ENCODE assay signal across 8 cellular contexts in the genomic region with DNA sequence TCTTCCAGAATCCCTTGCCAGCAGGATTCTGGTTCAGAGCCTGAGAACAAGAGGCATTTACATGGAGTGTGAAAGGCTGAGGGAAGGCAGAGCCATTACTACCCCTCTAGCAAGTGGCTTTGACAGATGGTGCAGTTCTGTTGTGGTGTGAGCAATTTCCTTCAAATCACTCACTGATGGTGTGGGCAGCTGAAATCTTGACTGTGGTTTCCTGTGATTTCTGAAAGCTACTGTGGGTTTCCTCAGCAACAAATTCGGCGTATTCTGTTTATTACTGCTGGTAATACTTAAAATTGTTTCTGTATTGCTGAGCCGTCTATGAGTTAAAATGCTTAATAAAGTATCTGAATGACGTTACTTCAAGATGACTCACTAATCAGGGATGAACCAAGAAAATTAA.
DNase-seq lines count a peak whose midpoint lies in the region; ATAC-seq, FAIRE-seq and TF ChIP-seq lines count a peak whose summit lies in the region.

No MANE protein-coding gene starts in this region.

- peaks cover 0 to 3% of the 10 kb centered on the region in 2 donors for H3K4me1 ChIP-seq in ascending aorta
- H3K4me1 ChIP-seq in HepG2 (ENCODE audit: insufficient read depth, low read length) = no peaks in the 10 kb centered on the region

- in situ Hi-C loops in HepG2 (cut with HindIII; ENCODE audit: extremely low pct_ligation_motif_present, low pct_unique_long_range_greater_than_20kb) = no loop called here

- WGBS in HepG2 (ENCODE audit: low lambda C conversion rate) = 0% methylated on average over 4 of the region's 4 CpGs

- TF ChIP-seq RAD21 in HepG2 (CRISPR knock-in tag; IDR thresholded peaks at IDR 0.05) = no peak

- no peak for TF ChIP-seq EP300 in HepG2 (IDR thresholded peaks at IDR 0.05; ENCODE audit: low read depth in 2 of 2, low read length in 2 of 2)
- no peak for TF ChIP-seq EP300 in HepG2 (CRISPR knock-in tag; IDR thresholded peaks at IDR 0.05; ENCODE audit: borderline replicate concordance)

- H3K9me3 ChIP-seq in ascending aorta (no peaks in the 10 kb centered on the region), HepG2 (ENCODE audit: low read length) (no peaks in the 10 kb centered on the region)

- H3K4me3 ChIP-seq in ascending aorta = no peak overlapping the region
- no peak overlapping the region for H3K4me3 ChIP-seq in HepG2 (replicated peaks in 1 of 3; ENCODE audit: insufficient read depth in 1 of 3, low read depth in 2 of 3, low read length in 3 of 3)

- POLR2A ChIA-PET in HepG2 (lab: Yijun Ruan, JAX) = no interaction called here

- H3K36me3 ChIP-seq in ascending aorta = no peaks in the 10 kb centered on the region
- no peaks in the 10 kb centered on the region for H3K36me3 ChIP-seq in HepG2 (replicated peaks in 1 of 2; ENCODE audit: control insufficient read depth in 1 of 2, insufficient read depth in 2 of 2, low read length in 2 of 2)

- no peak for TF ChIP-seq POLR2A in HepG2 (IDR thresholded peaks at IDR 0.05; ENCODE audit: insufficient read depth in 1 of 2, low read depth in 2 of 2, low read length in 2 of 2)

- H2AFZ ChIP-seq in HepG2 (ENCODE audit: low read length) = no peak overlapping the region

- H3K27ac ChIP-seq in ascending aorta = no peak overlapping the region
- no peak overlapping the region for H3K27ac ChIP-seq in HepG2 (ENCODE audit: extremely low read length, insufficient read depth, low read length)

- no peaks in the 10 kb centered on the region for H4K20me1 ChIP-seq in HepG2 (ENCODE audit: insufficient read depth, low read length)

- ATAC-seq in HG02798 (IDR thresholded peaks at IDR 0.05; ENCODE audit: poor library complexity, unreplicated experiment) (peak; percentile 56), HepG2 (no peak)

- H3K27me3 ChIP-seq in ascending aorta (no peaks in the 10 kb centered on the region), HepG2 (ENCODE audit: control insufficient read depth in 1 of 2, insufficient read depth in 2 of 2, low read length in 2 of 2) (no peaks in the 10 kb centered on the region)

- CTCF ChIA-PET in HepG2 (lab: Yijun Ruan, JAX; ENCODE audit: low intra/inter-chr PET ratio, low total read pairs) = no interaction called here

- no peaks in the 10 kb centered on the region for H3K79me2 ChIP-seq in HepG2 (ENCODE audit: insufficient read depth, low read length)

- FAIRE-seq in HepG2 (lab: Jason Lieb, UNC) = no peak

- DNase-seq in GF-D8 (lab: John Stamatoyannopoulos, UW) (peak; percentile 58), RPMI7951 (ENCODE audit: low read depth) (peak; percentile 77), glomerular visceral epithelial cell (ENCODE audit: extremely low spot score) (peak; percentile 70), ascending aorta (ENCODE audit: low spot score in 2 of 2) (no peak), HepG2 (ENCODE audit: low spot score) (no peak), GM19238 (ENCODE audit: insufficient read length, low spot score) (no peak), NCI-H1092 treated with DMSO at 0.1 percent for 48 hours (lab: John Stamatoyannopoulos, UW) (no peak)

- BruUV-seq in HepG2 (replicated peaks; lab: Mats Ljungman, UMichigan) = no TSS peak

- intact Hi-C loops in ascending aorta (cut with DNase I) = loop anchor here (5.0 kb wide), 1 partner anchor 45 kb away; no protein-coding TSS in a partner anchor
- intact Hi-C loops in HepG2 (cut with micrococcal nuclease; ENCODE audit: unreplicated experiment) = no loop called here

- TF ChIP-seq CTCF in ascending aorta (IDR thresholded peaks at IDR 0.05) (no peak), HepG2 (CRISPR knock-in tag; IDR thresholded peaks at IDR 0.05) (no peak)

- no peak overlapping the region for H3K4me2 ChIP-seq in HepG2 (ENCODE audit: low read depth, low read length)

- no peak overlapping the region for H3K9ac ChIP-seq in HepG2 (ENCODE audit: insufficient read depth, low read depth, low read length)

TF ChIP-seq in HepG2, 621 proteins besides CTCF, POLR2A, EP300 and RAD21:
- TF ChIP-seq GLI4 (CRISPR knock-in tag; IDR thresholded peaks at IDR 0.05; ENCODE audit: borderline replicate concordance) (no peak), ZNF274 (CRISPR knock-in tag; IDR thresholded peaks at IDR 0.05) (no peak), IKZF1 (IDR thresholded peaks at IDR 0.05) (no peak), KDM5A (IDR thresholded peaks at IDR 0.05; ENCODE audit: borderline replicate concordance, low read length) (no peak), ZNF619 (CRISPR knock-in tag; IDR thresholded peaks at IDR 0.05) (no peak), ZNF775 (CRISPR knock-in tag; IDR thresholded peaks at IDR 0.05; ENCODE audit: borderline replicate concordance) (no peak), IRF2 (CRISPR knock-in tag; IDR thresholded peaks at IDR 0.05) (no peak)
- TF ChIP-seq, protein P1, sequence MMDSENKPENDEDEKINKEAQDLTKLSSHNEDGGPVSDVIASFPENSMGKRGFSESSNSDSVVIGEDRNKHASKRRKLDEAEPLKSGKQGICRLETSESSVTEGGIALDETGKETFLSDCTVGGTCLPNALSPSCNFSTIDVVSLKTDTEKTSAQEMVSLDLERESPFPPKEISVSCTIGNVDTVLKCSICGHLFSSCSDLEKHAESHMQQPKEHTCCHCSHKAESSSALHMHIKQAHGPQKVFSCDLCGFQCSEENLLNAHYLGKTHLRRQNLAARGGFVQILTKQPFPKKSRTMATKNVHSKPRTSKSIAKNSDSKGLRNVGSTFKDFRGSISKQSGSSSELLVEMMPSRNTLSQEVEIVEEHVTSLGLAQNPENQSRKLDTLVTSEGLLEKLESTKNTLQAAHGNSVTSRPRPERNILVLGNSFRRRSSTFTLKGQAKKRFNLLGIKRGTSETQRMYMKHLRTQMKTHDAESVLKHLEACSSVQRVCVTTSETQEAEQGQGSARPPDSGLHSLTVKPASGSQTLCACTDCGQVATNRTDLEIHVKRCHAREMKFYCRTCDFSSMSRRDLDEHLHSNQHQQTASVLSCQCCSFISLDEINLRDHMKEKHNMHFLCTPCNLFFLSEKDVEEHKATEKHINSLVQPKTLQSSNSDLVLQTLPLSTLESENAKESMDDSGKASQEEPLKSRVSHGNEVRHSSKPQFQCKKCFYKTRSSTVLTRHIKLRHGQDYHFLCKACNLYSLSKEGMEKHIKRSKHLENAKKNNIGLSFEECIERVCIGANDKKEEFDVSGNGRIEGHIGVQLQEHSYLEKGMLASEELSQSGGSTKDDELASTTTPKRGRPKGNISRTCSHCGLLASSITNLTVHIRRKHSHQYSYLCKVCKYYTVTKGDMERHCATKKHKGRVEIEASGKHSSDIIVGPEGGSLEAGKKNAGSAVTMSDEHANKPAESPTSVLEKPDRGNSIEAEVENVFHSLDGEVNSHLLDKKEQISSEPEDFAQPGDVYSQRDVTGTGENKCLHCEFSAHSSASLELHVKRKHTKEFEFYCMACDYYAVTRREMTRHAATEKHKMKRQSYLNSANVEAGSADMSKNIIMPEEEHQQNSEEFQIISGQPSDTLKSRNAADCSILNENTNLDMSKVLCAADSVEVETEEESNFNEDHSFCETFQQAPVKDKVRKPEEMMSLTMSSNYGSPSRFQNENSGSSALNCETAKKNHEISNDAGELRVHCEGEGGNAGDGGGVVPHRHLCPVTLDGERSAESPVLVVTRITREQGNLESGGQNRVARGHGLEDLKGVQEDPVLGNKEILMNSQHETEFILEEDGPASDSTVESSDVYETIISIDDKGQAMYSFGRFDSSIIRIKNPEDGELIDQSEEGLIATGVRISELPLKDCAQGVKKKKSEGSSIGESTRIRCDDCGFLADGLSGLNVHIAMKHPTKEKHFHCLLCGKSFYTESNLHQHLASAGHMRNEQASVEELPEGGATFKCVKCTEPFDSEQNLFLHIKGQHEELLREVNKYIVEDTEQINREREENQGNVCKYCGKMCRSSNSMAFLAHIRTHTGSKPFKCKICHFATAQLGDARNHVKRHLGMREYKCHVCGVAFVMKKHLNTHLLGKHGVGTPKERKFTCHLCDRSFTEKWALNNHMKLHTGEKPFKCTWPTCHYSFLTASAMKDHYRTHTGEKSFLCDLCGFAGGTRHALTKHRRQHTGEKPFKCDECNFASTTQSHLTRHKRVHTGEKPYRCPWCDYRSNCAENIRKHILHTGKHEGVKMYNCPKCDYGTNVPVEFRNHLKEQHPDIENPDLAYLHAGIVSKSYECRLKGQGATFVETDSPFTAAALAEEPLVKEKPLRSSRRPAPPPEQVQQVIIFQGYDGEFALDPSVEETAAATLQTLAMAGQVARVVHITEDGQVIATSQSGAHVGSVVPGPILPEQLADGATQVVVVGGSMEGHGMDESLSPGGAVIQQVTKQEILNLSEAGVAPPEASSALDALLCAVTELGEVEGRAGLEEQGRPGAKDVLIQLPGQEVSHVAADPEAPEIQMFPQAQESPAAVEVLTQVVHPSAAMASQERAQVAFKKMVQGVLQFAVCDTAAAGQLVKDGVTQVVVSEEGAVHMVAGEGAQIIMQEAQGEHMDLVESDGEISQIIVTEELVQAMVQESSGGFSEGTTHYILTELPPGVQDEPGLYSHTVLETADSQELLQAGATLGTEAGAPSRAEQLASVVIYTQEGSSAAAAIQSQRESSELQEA (CRISPR knock-in tag; IDR thresholded peaks at IDR 0.05; ENCODE audit: not compliant biosample characterization) = no peak

Comparison
In these comparisons a context has a peak if more than half of its experiments do, and no peak if none do; other contexts are left out.
1. DNase-seq: peak in GF-D8 (single experiment), RPMI7951 (single experiment) and glomerular visceral epithelial cell (single experiment); none in ascending aorta (0 of 2), HepG2 (single experiment), GM19238 (single experiment) and NCI-H1092 treated with DMSO at 0.1 percent for 48 hours (single experiment).